ENCODE assay signal across 15 cellular contexts in genomic region chr18:67519582-67519981, GRCh38. TPM values are rescaled to one million over a fixed set of nuclear protein-coding genes. Genes with fewer than 3 reads are reported as not detected.
A peak's percentile ranks its signal among the peaks of the same experiment; 100 is the strongest.
DNase-seq lines count a peak whose midpoint lies in the region; ATAC-seq and TF ChIP-seq lines count a peak whose summit lies in the region.
"Had no signal": no experiment of that assay in that cellular context is flagged by ENCODE, and none has a peak within 500 bp of the region (broad histone marks: within the 10 kb centered on the region; RNA-seq: fewer than 3 reads in every experiment).

No MANE protein-coding gene starts in this region.

- peaks cover 9% of the 10 kb centered on the region; the same call in 1 of the 2 replicates for H4K20me1 ChIP-seq in SK-N-SH (ENCODE audit: insufficient read depth)
- H4K20me1 ChIP-seq: BLaER1 treated with 17β-estradiol and CSF1 and Interleukin-3, amounts not matched to agents 10 nM and 100 nM had no signal

- H3K9me2 ChIP-seq in SK-N-SH = no peaks in the 10 kb centered on the region

- H3K9me3 ChIP-seq in SK-N-SH = no peaks in the 10 kb centered on the region
- H3K9me3 ChIP-seq: adrenal gland; BLaER1 treated with 17β-estradiol and CSF1 and Interleukin-3, amounts not matched to agents 10 nM and 100 nM; heart right ventricle had no signal

- H3K27ac ChIP-seq in SK-N-SH (ENCODE audit: low read depth in 2 of 2, low read length in 1 of 2) = no peak overlapping the region
- H3K27ac ChIP-seq: adrenal gland; BLaER1 treated with 17β-estradiol and CSF1 and Interleukin-3, amounts not matched to agents 10 nM and 100 nM had no signal

- H3K4me2 ChIP-seq in SK-N-SH = no peak overlapping the region
- H3K4me2 ChIP-seq: BLaER1 treated with 17β-estradiol and CSF1 and Interleukin-3, amounts not matched to agents 10 nM and 100 nM had no signal

- TF ChIP-seq CTCF in AG10803 (conservative IDR thresholded peaks at IDR 0.05; ENCODE audit: low read length) (no peak), cardiac fibroblast (IDR thresholded peaks at IDR 0.05; ENCODE audit: low read depth, low read length) (no peak), nephron (IDR thresholded peaks at IDR 0.05; ENCODE audit: unreplicated experiment in 3 of 3) (no peak), SK-N-SH (IDR thresholded peaks at IDR 0.05) (no peak)

- peaks cover 3% of the 10 kb centered on the region for H3F3A ChIP-seq in SK-N-SH (replicated peaks; ENCODE audit: insufficient read depth)

- POLR2A ChIA-PET in SK-N-SH (lab: Yijun Ruan, JAX) = no interaction called here

- H2AFZ ChIP-seq in SK-N-SH (ENCODE audit: low read depth) = no peak overlapping the region

- H3K4me1 ChIP-seq in SK-N-SH (ENCODE audit: control insufficient read depth in 1 of 2, insufficient read depth in 2 of 2, low read depth in 1 of 2, low read length in 1 of 2) = peaks cover 0 to 8% of the 10 kb centered on the region in 2 experiments; a peak in 2 of 4 replicates

- no peaks in the 10 kb centered on the region for H3K36me3 ChIP-seq in SK-N-SH (replicated peaks in 1 of 2; ENCODE audit: control insufficient read depth in 1 of 2, insufficient read depth in 2 of 2, low read length in 1 of 2)
- H3K36me3 ChIP-seq: adrenal gland; BLaER1 treated with 17β-estradiol and CSF1 and Interleukin-3, amounts not matched to agents 10 nM and 100 nM; heart right ventricle had no signal

- CTCF ChIA-PET in SK-N-SH (lab: Yijun Ruan, JAX) = interaction anchor here (1.2 kb wide), 1 partner anchor 1103 kb away, joined by 3 read pairs; no protein-coding TSS in a partner anchor

- H3K9me3 Mint-ChIP-seq in nephron = no peaks in the 10 kb centered on the region
- H3K9me3 Mint-ChIP-seq: activated CD4-positive, alpha-beta T cell treated with anti-CD3 and anti-CD28 coated beads, Interleukin-2, amount 10 ng/mL, durations not matched to agents 7 days and 5 days; activated T-cell treated with anti-CD3 and anti-CD28 coated beads, Interleukin-2, amount 50 U/mL, for 72 hours; type B pancreatic cell had no signal

- peaks cover 47% of the 10 kb centered on the region for H3K4me1 Mint-ChIP-seq in nephron

- peak overlapping the region; percentile 17 to 38 (median 18) for H3K4me3 Mint-ChIP-seq in nephron
- H3K4me3 Mint-ChIP-seq: activated CD4-positive, alpha-beta T cell treated with anti-CD3 and anti-CD28 coated beads, Interleukin-2, amount 10 ng/mL, durations not matched to agents 7 days and 5 days; activated T-cell treated with anti-CD3 and anti-CD28 coated beads, Interleukin-2, amount 50 U/mL, for 72 hours; type B pancreatic cell had no signal

- no peak overlapping the region for H3K4me3 ChIP-seq in AG10803 (ENCODE audit: low read length)
- H3K4me3 ChIP-seq in cardiac fibroblast (replicated peaks in 1 of 2; ENCODE audit: low read depth in 2 of 2, low read length in 2 of 2) = no peak overlapping the region
- H3K4me3 ChIP-seq in SK-N-SH (ENCODE audit: low read depth in 2 of 2, low read length in 1 of 2) = no peak overlapping the region
- H3K4me3 ChIP-seq: adrenal gland; BLaER1 treated with 17β-estradiol and CSF1 and Interleukin-3, amounts not matched to agents 10 nM and 100 nM; heart right ventricle had no signal

- DNase-seq in AG10803 (ENCODE audit: low read depth) = peak; percentile 87
- DNase-seq in HCEC 1CT = peak; percentile 71
- DNase-seq in cardiac fibroblast (ENCODE audit: low read depth in 2 of 2) = peak; percentile 75 to 82
- DNase-seq in GF-D8 (lab: John Stamatoyannopoulos, UW) = no peak
- no peak for DNase-seq in SK-N-SH
- DNase-seq: activated CD4-positive, alpha-beta T cell treated with anti-CD3 and anti-CD28 coated beads, Interleukin-2, amount 10 ng/mL, durations not matched to agents 7 days and 5 days; activated T-cell treated with anti-CD3 and anti-CD28 coated beads, Interleukin-2, amount 50 U/mL, for 72 hours; adrenal gland; heart right ventricle; NCI-H524 treated with DMSO at 0.1 percent for 48 hours had no signal

- TF ChIP-seq EP300 in SK-N-SH (IDR thresholded peaks at IDR 0.05; ENCODE audit: borderline replicate concordance in 1 of 2, low read depth in 1 of 2, low read length in 1 of 2) = no peak

- peaks cover 18% of the 10 kb centered on the region for H3K79me2 ChIP-seq in SK-N-SH (ENCODE audit: insufficient read depth)

- H3K27me3 ChIP-seq in SK-N-SH (ENCODE audit: insufficient read depth) = no peaks in the 10 kb centered on the region
- H3K27me3 ChIP-seq: adrenal gland had no signal

- no peak for TF ChIP-seq RAD21 in SK-N-SH (IDR thresholded peaks at IDR 0.05; ENCODE audit: low read length)

- ATAC-seq in HG02970 (IDR thresholded peaks at IDR 0.05; ENCODE audit: low FRiP score, unreplicated experiment) (no peak), GM19395 (IDR thresholded peaks at IDR 0.05; ENCODE audit: unreplicated experiment) (no peak)
- ATAC-seq: activated T-cell treated with anti-CD3 and anti-CD28 coated beads, Interleukin-2, amount 50 U/mL, for 72 hours; heart right ventricle had no signal

- no peaks in the 10 kb centered on the region for H3K27me3 Mint-ChIP-seq in nephron (ENCODE audit: low read depth)

- H3K27ac Mint-ChIP-seq in nephron = peak overlapping the region; percentile 14 to 92 (median 76)
- H3K27ac Mint-ChIP-seq: activated CD4-positive, alpha-beta T cell treated with anti-CD3 and anti-CD28 coated beads, Interleukin-2, amount 10 ng/mL, durations not matched to agents 7 days and 5 days; activated T-cell treated with anti-CD3 and anti-CD28 coated beads, Interleukin-2, amount 50 U/mL, for 72 hours; type B pancreatic cell had no signal

- WGBS in SK-N-SH (ENCODE audit: low lambda C conversion rate) = 89% methylated on average over 2 of the region's 2 CpGs

- H3K36me3 Mint-ChIP-seq in nephron (ENCODE audit: low read depth) = peaks cover 1% of the 10 kb centered on the region
- H3K36me3 Mint-ChIP-seq: type B pancreatic cell had no signal

- no peak overlapping the region for H3K9ac ChIP-seq in SK-N-SH
- H3K9ac ChIP-seq: BLaER1 treated with 17β-estradiol and CSF1 and Interleukin-3, amounts not matched to agents 10 nM and 100 nM had no signal

TF ChIP-seq in SK-N-SH, 30 proteins besides CTCF, POLR2A, EP300 and RAD21:
- no peak for TF ChIP-seq FOXJ3 (CRISPR knock-in tag; IDR thresholded peaks at IDR 0.05)
- TF ChIP-seq POLR2AphosphoS5 (IDR thresholded peaks at IDR 0.05; ENCODE audit: low read depth, low read length) = no peak
- TF ChIP-seq SIN3A (IDR thresholded peaks at IDR 0.05; ENCODE audit: borderline replicate concordance, low read depth, low read length) = no peak
- TF ChIP-seq EZH2phosphoT487 (IDR thresholded peaks at IDR 0.05; ENCODE audit: borderline replicate concordance, low read depth) = no peak
- TF ChIP-seq NRF1 (IDR thresholded peaks at IDR 0.05; ENCODE audit: low read depth, low read length) = no peak
- no peak for TF ChIP-seq RCOR1 (IDR thresholded peaks at IDR 0.05; ENCODE audit: low read length)
- no peak for TF ChIP-seq RFX5 (IDR thresholded peaks at IDR 0.05; ENCODE audit: low read length)
- no peak for TF ChIP-seq IRF3 (IDR thresholded peaks at IDR 0.05; ENCODE audit: low read depth, low read length)
- TF ChIP-seq REST (IDR thresholded peaks at IDR 0.05; ENCODE audit: low read depth, low read length) = no peak

RNA-seq across cellular contexts. Expression of gene DSEL, which starts 3.1 kb away (rescaled TPM):
- 3.3 and 4.6 TPM in 2 replicates for polyA plus RNA-seq in SK-N-SH (2012; rRNA removed)
- polyA plus RNA-seq in SK-N-SH (2012; cell fraction: cytosol; rRNA removed) = 5.2 and 5.3 TPM in 2 replicates
- 2.2 and 4.7 TPM in 2 replicates for polyA plus RNA-seq in SK-N-SH (2012; cell fraction: nucleus; rRNA removed)

Comparison
In these comparisons a context has a peak if more than half of its experiments do, and no peak if none do; other contexts are left out.
1. DNase-seq: peak in AG10803 (single experiment), HCEC 1CT (single experiment) and cardiac fibroblast (2 of 2); none in GF-D8 (single experiment) and SK-N-SH (single experiment).